12 cellular contexts compared by ENCODE assay signal in genomic region chr19:38676878-38677646, GRCh38. TPM values are rescaled to one million over a fixed set of nuclear protein-coding genes. Genes with fewer than 3 reads are reported as not detected.
DNase-seq lines count a peak whose midpoint lies in the region; ATAC-seq, FAIRE-seq and TF ChIP-seq lines count a peak whose summit lies in the region.
"Had no signal": no experiment of that assay in that cellular context is flagged by ENCODE, and none has a peak within 500 bp of the region (broad histone marks: within the 10 kb centered on the region; RNA-seq: fewer than 3 reads in every experiment).

No MANE protein-coding gene starts in this region.

- no peaks in the 10 kb centered on the region for H4K20me1 ChIP-seq in endothelial cell of umbilical vein (replicated peaks; ENCODE audit: control insufficient read depth, extremely low read depth, insufficient read depth, low read length)

- POLR2A ChIA-PET in A549 (lab: Yijun Ruan, JAX) (interaction anchor here (1.4 kb wide), 1 partner anchor 30 kb away, joined by 4 read pairs; the partner anchor contains the start of gene ACTN4), endothelial cell of umbilical vein (lab: Charles Lee) (no interaction called here)

- TF ChIP-seq RAD21 in A549 (conservative IDR thresholded peaks at IDR 0.05 in 1 of 2, IDR thresholded peaks at IDR 0.05 in 1 of 2): no peak

- 93% methylated on average over 11 of the region's 11 CpGs for WGBS in A549 (ENCODE audit: missing lambda C conversion rate)

- H3K27ac Mint-ChIP-seq in nephron progenitor cell: peak overlapping the region; percentile 93

- intact Hi-C loops in endothelial cell of umbilical vein (cut with micrococcal nuclease): loop anchor here (1.0 kb wide), 1 partner anchor 7 kb away; no protein-coding TSS in a partner anchor

- ATAC-seq in A549 (no peak), GM18907 (IDR thresholded peaks at IDR 0.05; ENCODE audit: unreplicated experiment) (no peak), HG03025 (IDR thresholded peaks at IDR 0.05; ENCODE audit: low FRiP score, unreplicated experiment) (no peak)

- peaks cover 77% of the 10 kb centered on the region for H3K4me1 Mint-ChIP-seq in nephron progenitor cell

- TF ChIP-seq CTCF in A549 (IDR thresholded peaks at IDR 0.05) (no peak), endothelial cell of umbilical vein (IDR thresholded peaks at IDR 0.05; ENCODE audit: extremely low read depth in 1 of 2, insufficient read depth in 1 of 2, low read depth in 1 of 2, low read length in 2 of 2) (no peak), nephron progenitor cell (IDR thresholded peaks at IDR 0.05) (no peak)

- CTCF ChIA-PET in A549 (lab: Yijun Ruan, JAX) (interaction anchor here (0.8 to 18.2 kb wide), 9 partner anchors 9 to 253 kb away, joined by 3 to 336 read pairs (median 4); partner anchors contain the start of genes MRPS12 and SARS2), endothelial cell of umbilical vein (lab: Charles Lee) (interaction anchor here (1.2 to 1.3 kb wide), 3 partner anchors 8 to 28 kb away, joined by 3 to 6 read pairs (median 4); no protein-coding TSS in a partner anchor)

- dilution Hi-C loops in endothelial cell of umbilical vein (cut with MboI; ENCODE audit: extremely low pct_ligation_motif_present, low sequenced_read_pairs): no loop called here

- no TSS peak for BruUV-seq in endothelial cell of umbilical vein (replicated peaks; lab: Mats Ljungman, UMichigan)

- peaks cover 2% of the 10 kb centered on the region for H3K27me3 Mint-ChIP-seq in nephron progenitor cell (ENCODE audit: low read depth, poor library complexity)

- no peaks in the 10 kb centered on the region for H3K9me3 Mint-ChIP-seq in nephron progenitor cell

- peaks cover 47% of the 10 kb centered on the region for H3K36me3 Mint-ChIP-seq in nephron progenitor cell (ENCODE audit: low read depth)

- no peak overlapping the region for H3K9ac ChIP-seq in endothelial cell of umbilical vein (replicated peaks; ENCODE audit: extremely low read depth, insufficient read depth, low read length)

- no peak overlapping the region for H3K4me3 Mint-ChIP-seq in nephron progenitor cell

- peak; percentile 36 for FAIRE-seq in A549 (lab: Jason Lieb, UNC)
- FAIRE-seq in endothelial cell of umbilical vein (lab: Jason Lieb, UNC): no peak
- FAIRE-seq: GM18507, HTR-8/SVneo, islet of Langerhans had no signal

- H3K27ac ChIP-seq in A549 (peak overlapping the region; percentile 8 to 93; a peak in 5 of 6 replicates), endothelial cell of umbilical vein (ENCODE audit: insufficient read depth, low read depth, low read length) (peak overlapping the region; percentile 5)

- no peaks in the 10 kb centered on the region for H3K27me3 ChIP-seq in endothelial cell of umbilical vein (ENCODE audit: control insufficient read depth in 2 of 2, insufficient read depth in 2 of 2, low read length in 2 of 2)

- H3K4me1 ChIP-seq in A549: peaks cover 90% of the 10 kb centered on the region
- peaks cover 46% of the 10 kb centered on the region for H3K4me1 ChIP-seq in endothelial cell of umbilical vein (ENCODE audit: control insufficient read depth, extremely low read depth, insufficient read depth, low read length)

- no peak for TF ChIP-seq EP300 in A549 (IDR thresholded peaks at IDR 0.05)

- H3K36me3 ChIP-seq in endothelial cell of umbilical vein (ENCODE audit: control insufficient read depth in 2 of 2, extremely low read depth in 1 of 2, insufficient read depth in 2 of 2, low read length in 2 of 2): peaks cover 0 to 2% of the 10 kb centered on the region in 2 experiments

- no peak overlapping the region for H3K4me2 ChIP-seq in A549
- no peak overlapping the region for H3K4me2 ChIP-seq in endothelial cell of umbilical vein (ENCODE audit: insufficient read depth, low read length)

- peaks cover 90% of the 10 kb centered on the region for H3K79me2 ChIP-seq in endothelial cell of umbilical vein (ENCODE audit: control insufficient read depth, insufficient read depth, low read length)

- H3K4me3 ChIP-seq in A549: no peak overlapping the region
- no peak overlapping the region for H3K4me3 ChIP-seq in endothelial cell of umbilical vein (replicated peaks in 1 of 3; ENCODE audit: insufficient read depth in 1 of 3, low read depth in 1 of 3, low read length in 3 of 3)

- no peak overlapping the region for H2AFZ ChIP-seq in endothelial cell of umbilical vein (ENCODE audit: low read depth, low read length)

- DNase-seq in A549 (ENCODE audit: low read depth in 1 of 2, low spot score in 1 of 2) (no peak), OCI-M1 (lab: John Stamatoyannopoulos, UW) (peak; percentile 39), endothelial cell of umbilical vein (ENCODE audit: low read depth, low spot score) (no peak), nephron progenitor cell (no peak), epidermal melanocyte (ENCODE audit: insufficient read length, low spot score) (no peak)
- DNase-seq in stimulated activated CD4-positive, alpha-beta T cell treated with anti-CD3 and anti-CD28 coated beads, Interleukin-4, amount 100 ng/mL, for 4 hours: no peak
- DNase-seq: activated CD4-positive, alpha-beta T cell treated with anti-CD3 and anti-CD28 coated beads, Interleukin-2, amount 50 U/mL, for 1 hour had no signal

- TF ChIP-seq POLR2A in A549 (IDR thresholded peaks at IDR 0.05; ENCODE audit: low read length) (no peak), endothelial cell of umbilical vein (IDR thresholded peaks at IDR 0.05; ENCODE audit: low read depth, low read length) (no peak)

- H3K9me1 ChIP-seq in endothelial cell of umbilical vein (replicated peaks; ENCODE audit: control insufficient read depth, extremely low read depth, insufficient read depth, low read length): no peaks in the 10 kb centered on the region

- H3K9me3 ChIP-seq in A549: no peaks in the 10 kb centered on the region
- H3K9me3 ChIP-seq in endothelial cell of umbilical vein (replicated peaks; ENCODE audit: control insufficient read depth, insufficient read depth, low read length): no peaks in the 10 kb centered on the region

TF ChIP-seq in A549, 52 proteins besides CTCF, POLR2A, EP300 and RAD21:
- TF ChIP-seq EHF (CRISPR knock-in tag; IDR thresholded peaks at IDR 0.05): no peak
- no peak for TF ChIP-seq CBX2 (IDR thresholded peaks at IDR 0.05; ENCODE audit: borderline replicate concordance, low read depth)
- TF ChIP-seq POLR2AphosphoS2 (conservative IDR thresholded peaks at IDR 0.05; ENCODE audit: low read length): peak; percentile 58; the same call in 1 of the 2 replicates

TF ChIP-seq in endothelial cell of umbilical vein, 7 proteins besides CTCF, POLR2A, EP300 and RAD21:
- no peak for TF ChIP-seq MAX (IDR thresholded peaks at IDR 0.05; ENCODE audit: insufficient read depth, insufficient read length)
TF ChIP-seq in endothelial cell of umbilical vein: peak in this region for 0.

RNA-seq across cellular contexts. Expression of gene ACTN4, which starts 29.6 kb away (rescaled TPM):
- polyA plus RNA-seq in A549 (2011; rRNA removed) (605 and 614 TPM in 2 replicates), A549 (2017; fragmentation: RNase III; extraction: RNeasy Plus Mini Kit Qiagen cat#74134 plus additional on column Dnase treatment) (967 to 1,087 TPM (median 1,011 TPM) in 3 replicates), endothelial cell of umbilical vein (313 and 329 TPM in 2 replicates)
- 1,005 and 1,074 TPM in 2 replicates for polyA plus RNA-seq in A549 (2012; cell fraction: cytosol; rRNA removed)
- polyA plus RNA-seq in A549 (2012; cell fraction: nucleus; rRNA removed): 3,482 and 4,263 TPM in 2 replicates
- polyA minus RNA-seq in A549 (2011; rRNA and poly(A)+ RNA removed): 488 and 611 TPM in 2 replicates
- total RNA-seq in endothelial cell of umbilical vein: 693 and 748 TPM in 2 replicates
- polyA plus RNA-seq in endothelial cell of umbilical vein (2011; cell fraction: cytosol; rRNA removed): 293 and 306 TPM in 2 replicates
- polyA plus RNA-seq in endothelial cell of umbilical vein (2011; cell fraction: nucleus; rRNA removed): 829 and 939 TPM in 2 replicates
- 615 and 712 TPM in 2 replicates for polyA plus RNA-seq in endothelial cell of umbilical vein (2012)
- 461 and 482 TPM in 2 replicates for polyA minus RNA-seq in endothelial cell of umbilical vein
- polyA minus RNA-seq in endothelial cell of umbilical vein (2011; cell fraction: cytosol; rRNA and poly(A)+ RNA removed): 78.8 TPM
- 238 and 273 TPM in 2 replicates for polyA minus RNA-seq in endothelial cell of umbilical vein (2011; cell fraction: nucleus; rRNA and poly(A)+ RNA removed)

RNA-seq across cellular contexts. Expression of gene EIF3K, which starts 58.1 kb away (rescaled TPM):
- polyA plus RNA-seq in A549 (2011; rRNA removed) (419 and 491 TPM in 2 replicates), A549 (2017; fragmentation: RNase III; extraction: RNeasy Plus Mini Kit Qiagen cat#74134 plus additional on column Dnase treatment) (910 to 1,057 TPM (median 937 TPM) in 3 replicates), endothelial cell of umbilical vein (584 and 644 TPM in 2 replicates)
- polyA plus RNA-seq in A549 (2012; cell fraction: cytosol; rRNA removed): 1,849 and 2,120 TPM in 2 replicates
- 1,703 and 2,003 TPM in 2 replicates for polyA plus RNA-seq in A549 (2012; cell fraction: nucleus; rRNA removed)
- 774 and 844 TPM in 2 replicates for polyA minus RNA-seq in A549 (2011; rRNA and poly(A)+ RNA removed)
- 267 and 277 TPM in 2 replicates for total RNA-seq in endothelial cell of umbilical vein
- 562 and 679 TPM in 2 replicates for polyA plus RNA-seq in endothelial cell of umbilical vein (2011; cell fraction: cytosol; rRNA removed)
- polyA plus RNA-seq in endothelial cell of umbilical vein (2011; cell fraction: nucleus; rRNA removed): 241 and 343 TPM in 2 replicates
- 437 and 456 TPM in 2 replicates for polyA plus RNA-seq in endothelial cell of umbilical vein (2012)
- polyA minus RNA-seq in endothelial cell of umbilical vein: 239 and 248 TPM in 2 replicates
- 160 TPM for polyA minus RNA-seq in endothelial cell of umbilical vein (2011; cell fraction: cytosol; rRNA and poly(A)+ RNA removed)
- 54.6 and 56.7 TPM in 2 replicates for polyA minus RNA-seq in endothelial cell of umbilical vein (2011; cell fraction: nucleus; rRNA and poly(A)+ RNA removed)

RNA-seq across cellular contexts. Expression of gene MAP4K1, which starts 59.3 kb away (rescaled TPM):
- polyA plus RNA-seq in A549 (2011; rRNA removed): 0.78 and 1.2 TPM in 2 replicates
- 1.4 TPM in 2 replicates for polyA plus RNA-seq in A549 (2012; cell fraction: cytosol; rRNA removed)
- polyA plus RNA-seq in A549 (2012; cell fraction: nucleus; rRNA removed): 7.0 and 8.1 TPM in 2 replicates
- polyA plus RNA-seq in A549 (2017; fragmentation: RNase III; extraction: RNeasy Plus Mini Kit Qiagen cat#74134 plus additional on column Dnase treatment): 1.3 to 2.6 TPM (median 2.1 TPM) in 3 replicates
- polyA minus RNA-seq in A549 (2011; rRNA and poly(A)+ RNA removed): 0.33 and 0.44 TPM in 2 replicates
- total RNA-seq in endothelial cell of umbilical vein: 1.2 and 1.6 TPM in 2 replicates
- polyA plus RNA-seq in endothelial cell of umbilical vein: 0.12 and 0.14 TPM in 2 replicates
- polyA plus RNA-seq in endothelial cell of umbilical vein (2011; cell fraction: cytosol; rRNA removed): 0.08 and 0.23 TPM in 2 replicates
- polyA plus RNA-seq in endothelial cell of umbilical vein (2011; cell fraction: nucleus; rRNA removed): 1.2 and 1.4 TPM in 2 replicates
- polyA plus RNA-seq in endothelial cell of umbilical vein (2012): 0.09 TPM in 1 of 2 replicates, not detected in the other
- polyA minus RNA-seq in endothelial cell of umbilical vein: not detected in 2 replicates
- polyA minus RNA-seq in endothelial cell of umbilical vein (2011; cell fraction: cytosol; rRNA and poly(A)+ RNA removed): not detected
- polyA minus RNA-seq in endothelial cell of umbilical vein (2011; cell fraction: nucleus; rRNA and poly(A)+ RNA removed): not detected in 2 replicates
